ENCODE assay signal across 5 cellular contexts in genomic region chr3:54604495-54604894, GRCh38.
"Had no signal": no experiment of that assay in that cellular context is flagged by ENCODE, and none has a peak within 500 bp of the region (broad histone marks: within the 10 kb centered on the region; RNA-seq: fewer than 3 reads in every experiment).

No MANE protein-coding gene starts in this region.

- DNase-seq: H9, HCEC 1CT, IMR-90 had no signal

- ATAC-seq: GM23338, K562 had no signal

- H3K4me3 ChIP-seq: GM23338, K562 had no signal

- H3K27ac Mint-ChIP-seq: GM23338, H9 had no signal

- H3K4me3 Mint-ChIP-seq: GM23338, H9 had no signal
